Comparison of ENCODE assay signal across 31 cellular contexts in the genomic region with DNA sequence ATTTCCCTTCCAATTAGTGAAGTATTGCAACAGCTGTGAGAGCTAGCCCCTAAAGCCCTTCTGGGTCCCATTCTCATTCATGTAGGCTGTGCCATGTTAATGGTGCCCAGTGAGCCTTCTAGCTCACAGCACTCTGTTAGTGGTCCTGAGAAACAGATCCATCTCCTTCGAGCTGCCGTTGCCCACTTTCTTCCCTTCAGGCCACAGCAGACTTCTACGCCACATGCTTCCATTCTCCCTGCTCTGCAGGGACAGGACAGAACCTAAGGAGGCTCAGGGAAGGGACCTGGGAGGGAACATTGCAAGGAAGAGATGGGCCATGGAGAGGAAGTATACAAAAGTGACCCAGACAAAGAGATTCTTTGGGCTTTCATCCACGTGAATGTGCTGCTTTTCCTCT. TPM values are rescaled to one million over a fixed set of nuclear protein-coding genes. Genes with fewer than 3 reads are reported as not detected.
"Had no signal": no experiment of that assay in that cellular context is flagged by ENCODE, and none has a peak within 500 bp of the region (broad histone marks: within the 10 kb centered on the region; RNA-seq: fewer than 3 reads in every experiment).

No MANE protein-coding gene starts in this region.

- H3K27ac Mint-ChIP-seq: activated CD4-positive, alpha-beta T cell treated with anti-CD3 and anti-CD28 coated beads, Interleukin-2, amount 10 ng/mL, durations not matched to agents 24 days and 14 days; activated CD8-positive, alpha-beta T cell treated with anti-CD3 and anti-CD28 coated beads for 36 hours; activated naive CD8-positive, alpha-beta T cell treated with anti-CD3 and anti-CD28 coated beads for 36 hours; activated T-cell treated with anti-CD3 and anti-CD28 coated beads, Interleukin-2, amount 50 U/mL, for 72 hours; activated T-helper 17 cell treated with anti-CD3 and anti-CD28 coated beads, Interleukin-2, amount 50 U/mL, for 72 hours; T-helper 1 cell treated with Interleukin-12 subunit alpha and Interleukin-12 subunit beta and Interleukin-4 antibody, amounts not matched to agents 30 μg/mL and 1 μg/mL, for 36 hours; T-helper 2 cell treated with Interferon-gamma antibody and Interleukin-4, amounts not matched to agents 5 μg/mL and 100 μg/mL, for 36 hours had no signal

- H3K4me3 ChIP-seq: ascending aorta, SJSA1 had no signal

- H3K9ac ChIP-seq: KMS-11, SK-N-SH had no signal

- H3K9me3 Mint-ChIP-seq: activated CD4-positive, alpha-beta T cell treated with anti-CD3 and anti-CD28 coated beads, Interleukin-2, amount 10 ng/mL, durations not matched to agents 24 days and 14 days; activated CD8-positive, alpha-beta T cell treated with anti-CD3 and anti-CD28 coated beads for 36 hours; activated naive CD8-positive, alpha-beta T cell treated with anti-CD3 and anti-CD28 coated beads for 36 hours; activated T-cell treated with anti-CD3 and anti-CD28 coated beads, Interleukin-2, amount 50 U/mL, for 72 hours; activated T-helper 17 cell treated with anti-CD3 and anti-CD28 coated beads, Interleukin-2, amount 50 U/mL, for 72 hours; T-helper 1 cell treated with Interleukin-12 subunit alpha and Interleukin-12 subunit beta and Interleukin-4 antibody, amounts not matched to agents 30 μg/mL and 1 μg/mL, for 36 hours; T-helper 2 cell treated with Interferon-gamma antibody and Interleukin-4, amounts not matched to agents 5 μg/mL and 100 μg/mL, for 36 hours had no signal

- H3K27me3 Mint-ChIP-seq: activated CD8-positive, alpha-beta T cell treated with anti-CD3 and anti-CD28 coated beads for 36 hours; activated naive CD8-positive, alpha-beta T cell treated with anti-CD3 and anti-CD28 coated beads for 36 hours had no signal

- H3K36me3 ChIP-seq: ascending aorta, SJSA1 had no signal

- H3K4me3 Mint-ChIP-seq: activated CD4-positive, alpha-beta T cell treated with anti-CD3 and anti-CD28 coated beads, Interleukin-2, amount 10 ng/mL, durations not matched to agents 24 days and 14 days; activated CD8-positive, alpha-beta T cell treated with anti-CD3 and anti-CD28 coated beads for 36 hours; activated naive CD8-positive, alpha-beta T cell treated with anti-CD3 and anti-CD28 coated beads for 36 hours; activated T-cell treated with anti-CD3 and anti-CD28 coated beads, Interleukin-2, amount 50 U/mL, for 72 hours; activated T-helper 17 cell treated with anti-CD3 and anti-CD28 coated beads, Interleukin-2, amount 50 U/mL, for 72 hours; T-helper 1 cell treated with Interleukin-12 subunit alpha and Interleukin-12 subunit beta and Interleukin-4 antibody, amounts not matched to agents 30 μg/mL and 1 μg/mL, for 36 hours; T-helper 2 cell treated with Interferon-gamma antibody and Interleukin-4, amounts not matched to agents 5 μg/mL and 100 μg/mL, for 36 hours had no signal

- H3K9me3 ChIP-seq: ascending aorta, SJSA1, SK-N-SH had no signal

- DNase-seq: activated CD4-positive, alpha-beta T cell treated with anti-CD3 and anti-CD28 coated beads, Interleukin-2, amount 10 ng/mL, durations not matched to agents 24 days and 14 days; activated CD4-positive, alpha-beta T cell treated with anti-CD3 and anti-CD28 coated beads, Interleukin-2, amount 50 U/mL, for 4 hours; activated CD8-positive, alpha-beta T cell treated with anti-CD3 and anti-CD28 coated beads for 36 hours; activated effector memory CD4-positive, alpha-beta T cell treated with anti-CD3 and anti-CD28 coated beads, Interleukin-2, amount 50 U/mL, for 16 hours; activated naive CD4-positive, alpha-beta T cell; activated naive CD4-positive, alpha-beta T cell treated with anti-CD3 and anti-CD28 coated beads, Interleukin-2, amount 50 U/mL, for 16 hours; activated naive CD8-positive, alpha-beta T cell treated with anti-CD3 and anti-CD28 coated beads for 36 hours; activated T-cell treated with anti-CD3 and anti-CD28 coated beads, Interleukin-2, amount 50 U/mL, for 1 hour; activated T-cell treated with anti-CD3 and anti-CD28 coated beads, Interleukin-2, amount 50 U/mL, for 72 hours; amygdala; MM.1S; MV-4-11; NCI-H1092; NCI-H1436 treated with DMSO at 0.1 percent for 48 hours; NCI-H1694 treated with DMSO at 0.1 percent for 48 hours; NCI-H2029; NCI-H446 treated with DMSO at 0.1 percent for 48 hours; NCI-H524; NCI-H69; SHP77 treated with DMSO at 0.1 percent for 48 hours; SK-N-SH had no signal

- H3K27me3 ChIP-seq: ascending aorta, SJSA1 had no signal

- H3K4me1 Mint-ChIP-seq: activated T-helper 17 cell treated with anti-CD3 and anti-CD28 coated beads, Interleukin-2, amount 50 U/mL, for 72 hours had no signal

- ATAC-seq: activated CD8-positive, alpha-beta T cell treated with anti-CD3 and anti-CD28 coated beads for 36 hours; activated T-cell treated with anti-CD3 and anti-CD28 coated beads, Interleukin-2, amount 50 U/mL, for 72 hours; activated T-helper 17 cell treated with anti-CD3 and anti-CD28 coated beads, Interleukin-2, amount 50 U/mL, for 72 hours; Panc1 had no signal

- H3K4me2 ChIP-seq: KMS-11, SK-N-SH had no signal

- H3K27ac ChIP-seq: ascending aorta, KMS-11, SJSA1 had no signal

- H3K4me1 ChIP-seq: SJSA1 had no signal

RNA-seq across cellular contexts. Expression of a gene that starts 38.4 kb away (rescaled TPM):
- total RNA-seq: activated CD4-positive, alpha-beta T cell treated with anti-CD3 and anti-CD28 coated beads, Interleukin-2, amount 10 ng/mL, durations not matched to agents 24 days and 14 days; activated CD8-positive, alpha-beta memory T cell treated with anti-CD3 and anti-CD28 coated beads for 36 hours; activated CD8-positive, alpha-beta T cell treated with anti-CD3 and anti-CD28 coated beads for 36 hours; activated naive CD8-positive, alpha-beta T cell treated with anti-CD3 and anti-CD28 coated beads for 36 hours; activated T-cell treated with anti-CD3 and anti-CD28 coated beads, Interleukin-2, amount 50 U/mL, for 72 hours; activated T-helper 17 cell treated with anti-CD3 and anti-CD28 coated beads, Interleukin-2, amount 50 U/mL, for 72 hours; ascending aorta; LHCN-M2; RPMI7951 had no signal
- polyA plus RNA-seq: SK-N-SH had no signal
